In genomic region chr14:55814873-55815272, GRCh38 we compare ENCODE assay signal across 17 cellular contexts.
DNase-seq lines count a peak whose midpoint lies in the region; ATAC-seq and TF ChIP-seq lines count a peak whose summit lies in the region.
"Had no signal": no experiment of that assay in that cellular context is flagged by ENCODE, and none has a peak within 500 bp of the region (broad histone marks: within the 10 kb centered on the region; RNA-seq: fewer than 3 reads in every experiment).

No MANE protein-coding gene starts in this region.

- peak overlapping the region; percentile 64 for H3K27ac Mint-ChIP-seq in MCF 10A (ENCODE audit: low read depth, unreplicated experiment)

- no TSS peak for BruUV-seq in MCF 10A (replicated peaks; lab: Mats Ljungman, UMichigan)

- no peak overlapping the region for H3K4me3 Mint-ChIP-seq in MCF 10A (ENCODE audit: unreplicated experiment)
- H3K4me3 Mint-ChIP-seq: T-helper 1 cell treated with Interleukin-12 subunit alpha and Interleukin-12 subunit beta and Interleukin-4 antibody, amounts not matched to agents 30 μg/mL and 1 μg/mL, for 36 hours had no signal

- no peaks in the 10 kb centered on the region for H3K36me3 Mint-ChIP-seq in MCF 10A (ENCODE audit: insufficient read depth, unreplicated experiment)

- no peak for TF ChIP-seq POLR2A in breast epithelium (IDR thresholded peaks at IDR 0.05)

- TF ChIP-seq CTCF in MCF 10A (IDR thresholded peaks at IDR 0.05; ENCODE audit: unreplicated experiment): no peak
- no peak for TF ChIP-seq CTCF in breast epithelium (IDR thresholded peaks at IDR 0.05)
- no peak for TF ChIP-seq CTCF in fibroblast of villous mesenchyme (IDR thresholded peaks at IDR 0.05; ENCODE audit: insufficient read depth, low read depth, low read length)

- H3K4me3 ChIP-seq in breast epithelium (no peak overlapping the region), SK-N-MC (no peak overlapping the region), fibroblast of villous mesenchyme (ENCODE audit: low read depth, low read length) (no peak overlapping the region)
- H3K4me3 ChIP-seq: GM12878, tibial artery had no signal

- CTCF ChIA-PET in MCF 10A (lab: Yijun Ruan, JAX): interaction anchor here (0.6 to 0.9 kb wide), 2 partner anchors 11 to 240 kb away, joined by 3 read pairs; no protein-coding TSS in a partner anchor

- H3K4me1 ChIP-seq in breast epithelium: no peaks in the 10 kb centered on the region
- H3K4me1 ChIP-seq: tibial artery had no signal

- H3K36me3 ChIP-seq in breast epithelium (no peaks in the 10 kb centered on the region), SK-N-MC (ENCODE audit: insufficient read depth, low read length) (no peaks in the 10 kb centered on the region)
- H3K36me3 ChIP-seq: tibial artery had no signal

- POLR2A ChIA-PET in MCF 10A (lab: Yijun Ruan, JAX): no interaction called here

- no peak overlapping the region for H3K27ac ChIP-seq in breast epithelium
- H3K27ac ChIP-seq in SK-N-MC: peak overlapping the region; percentile 74
- H3K27ac ChIP-seq: tibial artery had no signal

- no peaks in the 10 kb centered on the region for H3K27me3 Mint-ChIP-seq in MCF 10A (ENCODE audit: insufficient read depth, unreplicated experiment)

- intact Hi-C loops in MCF 10A (cut with micrococcal nuclease): no loop called here
- intact Hi-C loops in breast epithelium (cut with DNase I; ENCODE audit: low total_unique reads): no loop called here

- no peaks in the 10 kb centered on the region for H3K27me3 ChIP-seq in breast epithelium
- H3K27me3 ChIP-seq: tibial artery had no signal

- H3K4me1 Mint-ChIP-seq in MCF 10A (ENCODE audit: insufficient read depth, unreplicated experiment): peaks cover 12% of the 10 kb centered on the region

- ATAC-seq in HG03354 (IDR thresholded peaks at IDR 0.05; ENCODE audit: poor library complexity, severe bottlenecking, unreplicated experiment): no peak
- ATAC-seq: GM12878 had no signal

- no peak overlapping the region for H3K9ac ChIP-seq in SK-N-MC (ENCODE audit: insufficient read length)

- peaks cover 7% of the 10 kb centered on the region for H3K9me3 Mint-ChIP-seq in MCF 10A (ENCODE audit: unreplicated experiment)

- H3K9me3 ChIP-seq in breast epithelium: peaks cover 0 to 9% of the 10 kb centered on the region in 2 donors
- no peaks in the 10 kb centered on the region for H3K9me3 ChIP-seq in SK-N-MC (ENCODE audit: low read depth, low read length)
- H3K9me3 ChIP-seq: tibial artery had no signal

- DNase-seq in MCF 10A (ENCODE audit: unreplicated experiment): no peak
- no peak for DNase-seq in breast epithelium (ENCODE audit: low spot score in 2 of 2)
- no peak for DNase-seq in SK-N-MC (ENCODE audit: low read depth, low spot score)
- DNase-seq in fibroblast of villous mesenchyme (ENCODE audit: low read depth): peak; percentile 33
- DNase-seq in GOT3 (lab: John Stamatoyannopoulos, UW): no peak
- DNase-seq in ureter (ENCODE audit: low spot score): no peak
- no peak for DNase-seq in stimulated activated CD4-positive, alpha-beta T cell treated with anti-CD3 and anti-CD28 coated beads, Interleukin-4, amount 100 ng/mL, for 1 hour
- DNase-seq: activated CD4-positive, alpha-beta T cell treated with anti-CD3 and anti-CD28 coated beads, Interleukin-2, amount 50 U/mL, for 1 hour; activated effector memory CD4-positive, alpha-beta T cell treated with anti-CD3 and anti-CD28 coated beads, Interleukin-2, amount 50 U/mL, for 16 hours; central memory CD4-positive, alpha-beta T cell; DMS153; Kasumi-1; stimulated activated CD4-positive, alpha-beta T cell treated with anti-CD3 and anti-CD28 coated beads, Interleukin-12 subunit alpha, Interleukin-12 subunit beta, amount 100 ng/mL, for 4 hours; tibial artery had no signal
